In genomic region chr6:36939005-36939404, GRCh38 we compare ENCODE assay signal across 9 cellular contexts. TPM values are rescaled to one million over a fixed set of nuclear protein-coding genes. Genes with fewer than 3 reads are reported as not detected.
DNase-seq lines count a peak whose midpoint lies in the region; FAIRE-seq and TF ChIP-seq lines count a peak whose summit lies in the region.
"Not testable (repeated sequence)": the region's sequence is repeated elsewhere in the genome, so short reads cannot be mapped to it uniquely, and the experiment has no call there.
"Had no signal": no experiment of that assay in that cellular context is flagged by ENCODE, and none has a peak within 500 bp of the region (broad histone marks: within the 10 kb centered on the region; RNA-seq: fewer than 3 reads in every experiment).

No MANE protein-coding gene starts in this region.

- intact Hi-C loops in PC-9 (cut with micrococcal nuclease; ENCODE audit: unreplicated experiment) = not testable (repeated sequence)

- H3K4me2 ChIP-seq in PC-9 = peak overlapping the region; percentile 7; the same call in 1 of the 2 replicates
- not testable (repeated sequence) for H3K4me2 ChIP-seq in astrocyte (ENCODE audit: low read length); neuronal stem cell (ENCODE audit: insufficient read depth, low read length, poor library complexity, severe bottlenecking)

- not testable (repeated sequence) for H4K20me1 ChIP-seq in PC-9 (ENCODE audit: insufficient read depth); astrocyte (ENCODE audit: insufficient read depth, low read length)

- not testable (repeated sequence) for FAIRE-seq in astrocyte (lab: Jason Lieb, UNC)

- CTCF ChIA-PET in PC-9 (lab: Charles Lee) = not testable (repeated sequence)

- TF ChIP-seq CTCF in HFFc6 (IDR thresholded peaks at IDR 0.05); PC-9 (conservative IDR thresholded peaks at IDR 0.05); astrocyte (IDR thresholded peaks at IDR 0.05; ENCODE audit: insufficient read depth, low read depth, low read length); chondrocyte (IDR thresholded peaks at IDR 0.05): not testable (repeated sequence)

- not testable (repeated sequence) for H3K4ac ChIP-seq in neuronal stem cell (ENCODE audit: low read length)

- peak overlapping the region; percentile 60 for H3K27ac Mint-ChIP-seq in HFFc6
- peak overlapping the region; percentile 86 for H3K27ac Mint-ChIP-seq in astrocyte (ENCODE audit: unreplicated experiment)
- H3K27ac Mint-ChIP-seq in chondrocyte (ENCODE audit: unreplicated experiment) = peak overlapping the region; percentile 77

- not testable (repeated sequence) for H3K9me2 ChIP-seq in PC-9 (ENCODE audit: insufficient read depth)

- H3K4me1 ChIP-seq in PC-9 (replicated peaks; ENCODE audit: insufficient read depth) = peaks cover 13% of the 10 kb centered on the region
- H3K4me1 ChIP-seq in astrocyte (ENCODE audit: insufficient read depth, low read length); neuronal stem cell (ENCODE audit: control insufficient read depth in 2 of 2, insufficient read depth in 1 of 2, low read depth in 1 of 2, low read length in 2 of 2): not testable (repeated sequence)

- H3K79me1 ChIP-seq in neuronal stem cell (ENCODE audit: low read depth, low read length) = not testable (repeated sequence)

- H2AK5ac ChIP-seq in neuronal stem cell (ENCODE audit: low read depth, low read length) = not testable (repeated sequence)

- not testable (repeated sequence) for H2AFZ ChIP-seq in PC-9; astrocyte (ENCODE audit: low read depth, low read length); neuronal stem cell (ENCODE audit: low read length)

- H3K9ac ChIP-seq in astrocyte (ENCODE audit: low read length); neuronal stem cell (ENCODE audit: low read depth, low read length, poor library complexity): not testable (repeated sequence)

- H3K36me3 ChIP-seq in PC-9 (ENCODE audit: low read depth); astrocyte (ENCODE audit: insufficient read depth, low read length); neuronal stem cell (replicated peaks in 1 of 2; ENCODE audit: control insufficient read depth in 2 of 2, insufficient read depth in 2 of 2, low read length in 2 of 2): not testable (repeated sequence)

- DNase-seq in HFFc6; PC-9; astrocyte (ENCODE audit: low read depth); chondrocyte (ENCODE audit: low spot score); neuronal stem cell (ENCODE audit: low spot score): not testable (repeated sequence)

- H3K79me2 ChIP-seq in PC-9 (ENCODE audit: low read depth); astrocyte (ENCODE audit: insufficient read depth, low read length): not testable (repeated sequence)

- H3K4me1 Mint-ChIP-seq in HFFc6 (ENCODE audit: low read depth) (peaks cover 59% of the 10 kb centered on the region), chondrocyte (ENCODE audit: low read depth) (peaks cover 44% of the 10 kb centered on the region)
- not testable (repeated sequence) for H3K4me1 Mint-ChIP-seq in astrocyte (ENCODE audit: low read depth, unreplicated experiment)

- H3K27me3 Mint-ChIP-seq in HFFc6 (ENCODE audit: insufficient read depth); astrocyte (ENCODE audit: low read depth, unreplicated experiment); chondrocyte (ENCODE audit: low read depth): not testable (repeated sequence)

- H4K91ac ChIP-seq in neuronal stem cell (ENCODE audit: low read depth, low read length, poor library complexity) = not testable (repeated sequence)

- not testable (repeated sequence) for H3K27me3 ChIP-seq in PC-9 (ENCODE audit: insufficient read depth, low read depth); astrocyte (ENCODE audit: insufficient read depth, low read length); neuronal stem cell (ENCODE audit: control insufficient read depth in 3 of 3, insufficient read depth in 3 of 3, low read depth in 1 of 3, low read length in 3 of 3)

- H2BK15ac ChIP-seq in neuronal stem cell (ENCODE audit: low read length) = not testable (repeated sequence)

- H3K14ac ChIP-seq in neuronal stem cell (ENCODE audit: low read length) = not testable (repeated sequence)

- not testable (repeated sequence) for H2BK12ac ChIP-seq in neuronal stem cell (ENCODE audit: low read length)

- not testable (repeated sequence) for H3K9me3 ChIP-seq in PC-9 (ENCODE audit: insufficient read depth, low read depth); astrocyte (ENCODE audit: insufficient read depth, low read depth, low read length); neuronal stem cell (replicated peaks in 1 of 2; ENCODE audit: control insufficient read depth in 2 of 2, insufficient read depth in 1 of 2, low read depth in 1 of 2, low read length in 2 of 2)

- H3K4me3 ChIP-seq in PC-9; astrocyte (ENCODE audit: insufficient read depth, low read depth, low read length); neuronal stem cell (ENCODE audit: low read length in 2 of 2): not testable (repeated sequence)

- not testable (repeated sequence) for H3K9me3 Mint-ChIP-seq in HFFc6; astrocyte (ENCODE audit: unreplicated experiment); chondrocyte (ENCODE audit: low read depth)

- POLR2A ChIA-PET in PC-9 (lab: Charles Lee; ENCODE audit: unreplicated experiment) = interaction anchor here (0.7 kb wide), 1 partner anchor 812 kb away, joined by 5 read pairs; no protein-coding TSS in a partner anchor

- not testable (repeated sequence) for H4K8ac ChIP-seq in neuronal stem cell (ENCODE audit: low read depth, low read length)

- H3K36me3 Mint-ChIP-seq in HFFc6 (ENCODE audit: low read depth); astrocyte (ENCODE audit: low read depth, unreplicated experiment); chondrocyte (ENCODE audit: low read depth): not testable (repeated sequence)

- H3F3A ChIP-seq in PC-9 (ENCODE audit: insufficient read depth, low read depth) = not testable (repeated sequence)

- not testable (repeated sequence) for H3K18ac ChIP-seq in neuronal stem cell (ENCODE audit: low read length)

- H2BK120ac ChIP-seq in neuronal stem cell (ENCODE audit: low read depth, low read length) = not testable (repeated sequence)

- not testable (repeated sequence) for H3K23ac ChIP-seq in neuronal stem cell (ENCODE audit: low read depth, low read length, poor library complexity)

- BruUV-seq in PC-9 (replicated peaks; lab: Mats Ljungman, UMichigan) = not testable (repeated sequence)

- peak overlapping the region; percentile 53 for H2BK5ac ChIP-seq in neuronal stem cell (ENCODE audit: low read length)

- WGBS in neuronal stem cell (ENCODE audit: extremely low coverage in 2 of 2, insufficient read length in 2 of 2, insufficient replicate concordance in 1 of 2), 2 donors = no CpG with 5 or more reads among the region's 5 CpGs

- H3K27ac ChIP-seq in PC-9; astrocyte (ENCODE audit: low read depth, low read length); neuronal stem cell (replicated peaks; ENCODE audit: low read length): not testable (repeated sequence)

- not testable (repeated sequence) for H3K4me3 Mint-ChIP-seq in HFFc6; astrocyte (ENCODE audit: unreplicated experiment); chondrocyte (ENCODE audit: unreplicated experiment)

RNA-seq across cellular contexts. Expression of gene PI16, which starts 15.5 kb away (rescaled TPM):
- not detected for total RNA-seq in HFFc6 (2021; fragmentation: NEBNext Ultra II Directional; extraction: Animal tissue kit (Norgen Biotek cat#: 25700))
- total RNA-seq in PC-9 (2021) = 0.83 and 1.9 TPM in 2 replicates
- total RNA-seq in astrocyte = not detected in 2 replicates
- total RNA-seq in chondrocyte = 0.15 TPM in 1 of 3 replicates, not detected in the others
- polyA plus RNA-seq in neuronal stem cell (2013, experiment 1 of 2) = 0.10 TPM
- polyA plus RNA-seq in neuronal stem cell (2013, experiment 2 of 2) = 0.12 TPM
- total RNA-seq: A673, Caco-2, H1, H7 had no signal

RNA-seq across cellular contexts. Expression of gene MTCH1, which starts 47.0 kb away (rescaled TPM):
- total RNA-seq in HFFc6 (2021; fragmentation: NEBNext Ultra II Directional; extraction: Animal tissue kit (Norgen Biotek cat#: 25700)) = 100 to 1,000 TPM; 263 to 301 (median 281) TPM
- 236 and 241 TPM in 2 replicates for total RNA-seq in PC-9 (2021)
- total RNA-seq in astrocyte = 286 and 311 TPM in 2 replicates
- 188 to 208 TPM (median 190 TPM) in 3 replicates for total RNA-seq in chondrocyte
- polyA plus RNA-seq in neuronal stem cell (2013, experiment 1 of 2) = 125 TPM
- polyA plus RNA-seq in neuronal stem cell (2013, experiment 2 of 2) = 118 TPM

RNA-seq across cellular contexts. Expression of gene C6orf89, which starts 53.3 kb away (rescaled TPM):
- 10 to 100 TPM; 71.3 to 89.2 (median 80.8) TPM for total RNA-seq in HFFc6 (2021; fragmentation: NEBNext Ultra II Directional; extraction: Animal tissue kit (Norgen Biotek cat#: 25700))
- total RNA-seq in PC-9 (2021) = 28.7 and 40.1 TPM in 2 replicates
- 37.8 and 42.3 TPM in 2 replicates for total RNA-seq in astrocyte
- 56.1 to 76.9 TPM (median 57.4 TPM) in 3 replicates for total RNA-seq in chondrocyte
- polyA plus RNA-seq in neuronal stem cell (2013, experiment 1 of 2) = 14.6 TPM
- 14.4 TPM for polyA plus RNA-seq in neuronal stem cell (2013, experiment 2 of 2)
